In the genomic region with DNA sequence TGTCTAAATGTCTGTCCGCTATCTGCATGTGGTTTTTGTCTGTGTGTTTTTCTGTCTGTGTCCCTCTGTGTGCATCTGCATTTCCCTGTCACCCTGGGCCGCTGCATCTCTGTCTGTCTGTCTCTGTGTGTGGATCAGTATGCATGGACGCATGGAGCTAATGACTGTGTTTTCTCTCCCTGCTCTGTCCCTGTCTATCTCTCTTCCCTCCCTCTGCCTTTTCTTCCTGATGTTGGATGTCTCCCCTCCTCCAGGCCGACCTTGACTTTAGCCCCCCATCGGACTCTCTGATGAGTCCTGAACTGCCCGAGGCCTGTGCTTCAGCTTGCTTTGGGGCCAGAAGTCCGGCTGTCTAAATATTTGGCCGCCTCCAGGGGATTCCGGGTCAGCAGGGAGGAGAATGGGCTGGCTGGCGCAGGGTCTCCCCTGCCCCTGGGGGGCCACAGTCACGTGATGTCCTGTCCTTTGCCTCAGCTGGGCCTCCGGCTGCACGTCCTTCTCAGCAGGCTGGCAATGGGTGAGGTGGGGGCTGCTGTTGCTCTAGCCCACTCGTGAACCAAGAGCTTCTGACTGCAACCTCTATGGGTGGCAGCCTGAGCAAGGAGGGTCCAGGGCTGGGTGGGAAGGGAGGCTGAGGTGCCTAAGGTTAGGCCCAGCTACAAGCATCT, we compare ENCODE assay signal across 1 cellular context.
TF ChIP-seq lines count a peak whose summit lies in the region.

No MANE protein-coding gene starts in this region.

TF ChIP-seq in liver, 16 proteins besides CTCF, POLR2A, EP300 and RAD21 (continued from another document):
- TF ChIP-seq, protein P1, sequence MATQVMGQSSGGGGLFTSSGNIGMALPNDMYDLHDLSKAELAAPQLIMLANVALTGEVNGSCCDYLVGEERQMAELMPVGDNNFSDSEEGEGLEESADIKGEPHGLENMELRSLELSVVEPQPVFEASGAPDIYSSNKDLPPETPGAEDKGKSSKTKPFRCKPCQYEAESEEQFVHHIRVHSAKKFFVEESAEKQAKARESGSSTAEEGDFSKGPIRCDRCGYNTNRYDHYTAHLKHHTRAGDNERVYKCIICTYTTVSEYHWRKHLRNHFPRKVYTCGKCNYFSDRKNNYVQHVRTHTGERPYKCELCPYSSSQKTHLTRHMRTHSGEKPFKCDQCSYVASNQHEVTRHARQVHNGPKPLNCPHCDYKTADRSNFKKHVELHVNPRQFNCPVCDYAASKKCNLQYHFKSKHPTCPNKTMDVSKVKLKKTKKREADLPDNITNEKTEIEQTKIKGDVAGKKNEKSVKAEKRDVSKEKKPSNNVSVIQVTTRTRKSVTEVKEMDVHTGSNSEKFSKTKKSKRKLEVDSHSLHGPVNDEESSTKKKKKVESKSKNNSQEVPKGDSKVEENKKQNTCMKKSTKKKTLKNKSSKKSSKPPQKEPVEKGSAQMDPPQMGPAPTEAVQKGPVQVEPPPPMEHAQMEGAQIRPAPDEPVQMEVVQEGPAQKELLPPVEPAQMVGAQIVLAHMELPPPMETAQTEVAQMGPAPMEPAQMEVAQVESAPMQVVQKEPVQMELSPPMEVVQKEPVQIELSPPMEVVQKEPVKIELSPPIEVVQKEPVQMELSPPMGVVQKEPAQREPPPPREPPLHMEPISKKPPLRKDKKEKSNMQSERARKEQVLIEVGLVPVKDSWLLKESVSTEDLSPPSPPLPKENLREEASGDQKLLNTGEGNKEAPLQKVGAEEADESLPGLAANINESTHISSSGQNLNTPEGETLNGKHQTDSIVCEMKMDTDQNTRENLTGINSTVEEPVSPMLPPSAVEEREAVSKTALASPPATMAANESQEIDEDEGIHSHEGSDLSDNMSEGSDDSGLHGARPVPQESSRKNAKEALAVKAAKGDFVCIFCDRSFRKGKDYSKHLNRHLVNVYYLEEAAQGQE (IDR thresholded peaks at IDR 0.05), result no peak
- TF ChIP-seq RXRA (IDR thresholded peaks at IDR 0.05) (peak; percentile 53 to 74), GABPA (IDR thresholded peaks at IDR 0.05 in 1 of 2, conservative IDR thresholded peaks at IDR 0.05 in 1 of 2) (no peak)
